1 cellular context compared by ENCODE assay signal in genomic region chr2:29448238-29448637, GRCh38.
TF ChIP-seq lines count a peak whose summit lies in the region.

No MANE protein-coding gene starts in this region.

TF ChIP-seq in GM23338, 12 proteins besides CTCF, POLR2A, EP300 and RAD21 (continued from another document):
- TF ChIP-seq REST (IDR thresholded peaks at IDR 0.05; ENCODE audit: unreplicated experiment), result no peak
- TF ChIP-seq NANOG (IDR thresholded peaks at IDR 0.05; ENCODE audit: borderline replicate concordance), result no peak
- TF ChIP-seq POLR2AphosphoS5 (IDR thresholded peaks at IDR 0.05; ENCODE audit: low read depth), result no peak
- no peak for TF ChIP-seq ZNF114 (CRISPR knock-in tag; IDR thresholded peaks at IDR 0.05)
- TF ChIP-seq ZNF462 (CRISPR knock-in tag; IDR thresholded peaks at IDR 0.05), result no peak
- TF ChIP-seq ZNF331 (CRISPR knock-in tag; IDR thresholded peaks at IDR 0.05; ENCODE audit: low read depth), result no peak
